Comparison of ENCODE assay signal across 8 cellular contexts in the genomic region with DNA sequence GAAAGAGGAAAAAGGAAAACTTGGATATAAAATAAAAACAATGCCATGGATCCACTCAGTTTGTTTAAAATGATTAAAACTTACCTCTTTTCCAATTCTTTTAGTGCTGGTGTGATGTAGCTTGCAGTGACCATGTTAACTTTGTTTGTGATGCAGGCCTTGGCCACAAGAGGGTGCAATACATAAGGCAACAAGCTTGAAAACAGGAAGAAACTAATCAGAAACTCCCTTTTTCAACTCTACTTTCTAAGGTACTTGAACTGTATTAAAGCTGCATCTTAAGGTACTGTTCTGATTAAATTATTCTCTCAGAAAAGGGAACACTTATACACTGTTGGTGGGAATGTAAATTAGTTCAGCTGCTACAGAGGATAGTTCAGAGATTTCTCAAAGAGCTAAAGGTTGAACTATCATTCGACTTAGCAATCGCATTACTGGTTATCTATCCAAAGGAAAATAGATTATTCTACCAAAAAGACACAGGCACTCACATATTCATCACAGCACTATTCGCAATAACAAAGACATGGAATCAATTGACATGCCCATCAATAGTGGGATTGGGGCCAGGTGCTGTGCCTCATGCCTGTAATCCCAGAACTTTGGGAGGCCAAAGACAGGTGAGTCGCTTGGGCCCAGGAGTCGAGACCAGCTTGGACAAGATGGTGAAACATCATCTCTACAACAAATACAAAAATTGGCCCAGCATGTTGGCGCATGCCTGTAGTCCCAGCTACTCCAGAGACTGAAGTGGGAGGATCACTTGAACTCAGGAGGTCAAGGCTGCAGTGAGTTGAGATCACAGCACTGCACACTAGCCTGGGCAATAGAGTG. TPM values are rescaled to one million over a fixed set of nuclear protein-coding genes. Genes with fewer than 3 reads are reported as not detected.
A peak's percentile ranks its signal among the peaks of the same experiment; 100 is the strongest.
DNase-seq lines count a peak whose midpoint lies in the region; ATAC-seq, FAIRE-seq and TF ChIP-seq lines count a peak whose summit lies in the region.

No MANE protein-coding gene starts in this region.

- CTCF ChIA-PET in OCI-LY7 (lab: Charles Lee; ENCODE audit: unreplicated experiment) = no interaction called here

- no peak overlapping the region for H3K4me3 Mint-ChIP-seq in activated T-cell treated with anti-CD3 and anti-CD28 coated beads, Interleukin-2, amount 50 U/mL, for 4 hours

- H3K4me2 ChIP-seq in OCI-LY7 (ENCODE audit: low read length) = no peak overlapping the region

- no peaks in the 10 kb centered on the region for H3K27me3 Mint-ChIP-seq in activated T-cell treated with anti-CD3 and anti-CD28 coated beads, Interleukin-2, amount 50 U/mL, for 4 hours (ENCODE audit: low read depth)

- TF ChIP-seq CTCF in OCI-LY7 (conservative IDR thresholded peaks at IDR 0.05; ENCODE audit: low read length) (peak; percentile 93), foreskin keratinocyte (conservative IDR thresholded peaks at IDR 0.05) (peak; percentile 89), pancreas (IDR thresholded peaks at IDR 0.05) (peak; percentile 57 to 86 (median 73)), uterus (IDR thresholded peaks at IDR 0.05) (peak; percentile 44 to 76 (median 54))

- BruUV-seq in OCI-LY7 (replicated peaks; lab: Mats Ljungman, UMichigan) = no TSS peak

- H3K9me2 ChIP-seq in OCI-LY7 (ENCODE audit: insufficient read depth, low read length) = no peaks in the 10 kb centered on the region

- FAIRE-seq in pancreas (lab: Jason Lieb, UNC) = peak; percentile 53

- 79 to 86% methylated on average over 6 of the region's 6 CpGs for WGBS in pancreas, 2 donors

- no peaks in the 10 kb centered on the region for H3K4me1 ChIP-seq in OCI-LY7 (ENCODE audit: insufficient read depth, low read length, poor library complexity, severe bottlenecking)
- no peaks in the 10 kb centered on the region for H3K4me1 ChIP-seq in foreskin keratinocyte
- H3K4me1 ChIP-seq in pancreas = no peaks in the 10 kb centered on the region
- no peaks in the 10 kb centered on the region for H3K4me1 ChIP-seq in uterus

- no peaks in the 10 kb centered on the region for H3K36me3 Mint-ChIP-seq in activated T-cell treated with anti-CD3 and anti-CD28 coated beads, Interleukin-2, amount 50 U/mL, for 4 hours (ENCODE audit: insufficient read depth)

- no peaks in the 10 kb centered on the region for H3K4me1 Mint-ChIP-seq in activated T-cell treated with anti-CD3 and anti-CD28 coated beads, Interleukin-2, amount 50 U/mL, for 4 hours (ENCODE audit: low read depth)

- no peaks in the 10 kb centered on the region for H3K9me3 Mint-ChIP-seq in activated T-cell treated with anti-CD3 and anti-CD28 coated beads, Interleukin-2, amount 50 U/mL, for 4 hours

- no peaks in the 10 kb centered on the region for H4K20me1 ChIP-seq in OCI-LY7 (ENCODE audit: insufficient read depth, low read length)

- no peaks in the 10 kb centered on the region for H3K9me3 ChIP-seq in OCI-LY7 (ENCODE audit: low read length)
- H3K9me3 ChIP-seq in pancreas = no peaks in the 10 kb centered on the region
- H3K9me3 ChIP-seq in uterus = no peaks in the 10 kb centered on the region

- H2AFZ ChIP-seq in OCI-LY7 (ENCODE audit: low read length) = 0 out of 2 replicates have a peak overlapping the region, but pooled peaks have one; percentile 27

- intact Hi-C loops in OCI-LY7 (cut with micrococcal nuclease; ENCODE audit: unreplicated experiment) = loop anchor here (2.0 kb wide), 1 partner anchor 440 kb away; no protein-coding TSS in a partner anchor
- intact Hi-C loops in pancreas (cut with DNase I) = no loop called here
- intact Hi-C loops in uterus (cut with DNase I; ENCODE audit: low total_unique reads) = no loop called here

- H3K27me3 ChIP-seq in foreskin keratinocyte (no peaks in the 10 kb centered on the region), pancreas (no peaks in the 10 kb centered on the region), uterus (no peaks in the 10 kb centered on the region)

- POLR2A ChIA-PET in OCI-LY7 (lab: Charles Lee) = interaction anchor here (1.4 kb wide), 1 partner anchor 12 kb away, joined by 4 read pairs; no protein-coding TSS in a partner anchor

- ATAC-seq in GM21619 (IDR thresholded peaks at IDR 0.05; ENCODE audit: unreplicated experiment) = peak; percentile 97
- no peak for ATAC-seq in activated T-cell treated with anti-CD3 and anti-CD28 coated beads, Interleukin-2, amount 50 U/mL, for 4 hours
- ATAC-seq in foreskin keratinocyte = peak; percentile 82
- ATAC-seq in pancreas = peak; percentile 66 to 92 (median 83)

- no peak for TF ChIP-seq POLR2A in uterus (IDR thresholded peaks at IDR 0.05)

- DNase-seq in ELF-1 (ENCODE audit: low read depth, low spot score) (peak; percentile 69), HuH-7 (ENCODE audit: low spot score) (peak; percentile 38), OCI-LY7 (ENCODE audit: low spot score) (peak; percentile 61), foreskin keratinocyte (peak; percentile 37 to 66), pancreas (peak in 5 of 6 donors; percentile 29 to 73 (median 66)), uterus (peak; percentile 39 to 46)
- peak; percentile 25 for DNase-seq in activated T-cell treated with anti-CD3 and anti-CD28 coated beads, Interleukin-2, amount 50 U/mL, for 4 hours

- no peaks in the 10 kb centered on the region for H3K79me2 ChIP-seq in OCI-LY7 (ENCODE audit: insufficient read depth, low read depth, low read length)

- no peaks in the 10 kb centered on the region for H3K36me3 ChIP-seq in OCI-LY7 (ENCODE audit: insufficient read depth, low read length)
- H3K36me3 ChIP-seq in pancreas = no peaks in the 10 kb centered on the region
- H3K36me3 ChIP-seq in uterus = no peaks in the 10 kb centered on the region

- H3K27ac ChIP-seq in OCI-LY7 (ENCODE audit: low read depth, low read length, poor library complexity, severe bottlenecking) (no peak overlapping the region), foreskin keratinocyte (no peak overlapping the region), pancreas (no peak overlapping the region), uterus (no peak overlapping the region)

- H3K4me3 ChIP-seq in OCI-LY7 (ENCODE audit: low read depth, low read length, poor library complexity, severe bottlenecking) (no peak overlapping the region), pancreas (no peak overlapping the region), uterus (no peak overlapping the region)

RNA-seq across cellular contexts. Expression of a gene that starts 50.9 kb away (rescaled TPM):
- total RNA-seq in OCI-LY7 (2014; rRNA removed; shearing (Covaris generic)) = not detected in 2 replicates
- total RNA-seq in OCI-LY7 (2022) (not detected in 2 replicates), foreskin keratinocyte (12.6 and 13.6 TPM in 2 replicates), pancreas (10 to 100 TPM in 3 of 6 donors, 1 to 10 TPM in 3; 5.9 to 16.9 (median 10.0) TPM), uterus (10 to 100 TPM; 37.9 to 82.0 (median 63.8) TPM)
- total RNA-seq in activated T-cell treated with anti-CD3 and anti-CD28 coated beads, Interleukin-2, amount 50 U/mL, for 4 hours = under 1 TPM; 0.65 to 0.90 (median 0.83) TPM
- polyA plus RNA-seq in foreskin keratinocyte (1.7 and 2.4 TPM in 2 replicates), pancreas (10 to 100 TPM; 10.5 to 13.3 TPM)

Comparison
In these comparisons a context has a peak if more than half of its experiments do, and no peak if none do; other contexts are left out.
1. ATAC-seq: peak in GM21619 (single experiment), foreskin keratinocyte (single experiment) and pancreas (4 of 4); none in activated T-cell treated with anti-CD3 and anti-CD28 coated beads, Interleukin-2, amount 50 U/mL, for 4 hours (0 of 2).
2. Peak in every context shown above with its lines, with median percentiles within 50 percentile points of each other: DNase-seq and CTCF ChIP-seq.